In genomic region chr17:72404872-72405271, GRCh38 we compare ENCODE assay signal across 1 cellular context.
A peak's percentile ranks its signal among the peaks of the same experiment; 100 is the strongest.
TF ChIP-seq lines count a peak whose summit lies in the region.

No MANE protein-coding gene starts in this region.

TF ChIP-seq in SK-N-SH, 30 proteins besides CTCF, POLR2A, EP300 and RAD21 (continued from another document):
- TF ChIP-seq CHD2 (IDR thresholded peaks at IDR 0.05; ENCODE audit: low read length, partially characterized antibody): no peak
- 0 out of 2 replicates have a peak, but pooled peaks have one; percentile 28 for TF ChIP-seq GABPA (IDR thresholded peaks at IDR 0.05; ENCODE audit: low read depth)
- no peak for TF ChIP-seq MXI1 (IDR thresholded peaks at IDR 0.05; ENCODE audit: low read depth, low read length)
- TF ChIP-seq SIN3A (IDR thresholded peaks at IDR 0.05; ENCODE audit: borderline replicate concordance, low read depth, low read length): peak; percentile 62; the same call in 1 of the 2 replicates
- peak; percentile 84 for TF ChIP-seq JUND (IDR thresholded peaks at IDR 0.05)
- TF ChIP-seq FOSL2 (IDR thresholded peaks at IDR 0.05; ENCODE audit: borderline replicate concordance, low read depth): peak; percentile 82
